Comparison of ENCODE assay signal across 1 cellular context in the genomic region with DNA sequence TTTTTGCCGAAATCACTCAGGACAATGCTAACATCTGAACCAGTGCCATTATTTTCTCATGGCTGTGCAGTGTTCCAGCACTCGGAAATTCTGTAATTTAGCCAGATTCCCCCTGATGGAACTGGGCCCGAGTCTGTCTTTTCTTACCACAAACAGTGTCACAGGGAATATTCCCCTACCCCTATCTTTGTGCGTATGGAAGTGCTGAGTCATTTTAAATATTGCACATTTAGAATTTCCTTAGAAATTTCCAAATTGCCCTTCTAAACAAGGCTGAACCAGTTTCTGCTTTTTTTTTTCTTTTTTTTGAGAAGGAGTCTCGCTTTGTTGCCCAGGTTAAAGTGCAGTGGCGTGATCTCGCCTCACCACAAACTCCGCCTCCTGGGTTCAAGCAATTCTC.
TF ChIP-seq lines count a peak whose summit lies in the region.

No MANE protein-coding gene starts in this region.

TF ChIP-seq in GM23338, 12 proteins besides CTCF, POLR2A, EP300 and RAD21 (continued from another document):
- TF ChIP-seq, protein P1, sequence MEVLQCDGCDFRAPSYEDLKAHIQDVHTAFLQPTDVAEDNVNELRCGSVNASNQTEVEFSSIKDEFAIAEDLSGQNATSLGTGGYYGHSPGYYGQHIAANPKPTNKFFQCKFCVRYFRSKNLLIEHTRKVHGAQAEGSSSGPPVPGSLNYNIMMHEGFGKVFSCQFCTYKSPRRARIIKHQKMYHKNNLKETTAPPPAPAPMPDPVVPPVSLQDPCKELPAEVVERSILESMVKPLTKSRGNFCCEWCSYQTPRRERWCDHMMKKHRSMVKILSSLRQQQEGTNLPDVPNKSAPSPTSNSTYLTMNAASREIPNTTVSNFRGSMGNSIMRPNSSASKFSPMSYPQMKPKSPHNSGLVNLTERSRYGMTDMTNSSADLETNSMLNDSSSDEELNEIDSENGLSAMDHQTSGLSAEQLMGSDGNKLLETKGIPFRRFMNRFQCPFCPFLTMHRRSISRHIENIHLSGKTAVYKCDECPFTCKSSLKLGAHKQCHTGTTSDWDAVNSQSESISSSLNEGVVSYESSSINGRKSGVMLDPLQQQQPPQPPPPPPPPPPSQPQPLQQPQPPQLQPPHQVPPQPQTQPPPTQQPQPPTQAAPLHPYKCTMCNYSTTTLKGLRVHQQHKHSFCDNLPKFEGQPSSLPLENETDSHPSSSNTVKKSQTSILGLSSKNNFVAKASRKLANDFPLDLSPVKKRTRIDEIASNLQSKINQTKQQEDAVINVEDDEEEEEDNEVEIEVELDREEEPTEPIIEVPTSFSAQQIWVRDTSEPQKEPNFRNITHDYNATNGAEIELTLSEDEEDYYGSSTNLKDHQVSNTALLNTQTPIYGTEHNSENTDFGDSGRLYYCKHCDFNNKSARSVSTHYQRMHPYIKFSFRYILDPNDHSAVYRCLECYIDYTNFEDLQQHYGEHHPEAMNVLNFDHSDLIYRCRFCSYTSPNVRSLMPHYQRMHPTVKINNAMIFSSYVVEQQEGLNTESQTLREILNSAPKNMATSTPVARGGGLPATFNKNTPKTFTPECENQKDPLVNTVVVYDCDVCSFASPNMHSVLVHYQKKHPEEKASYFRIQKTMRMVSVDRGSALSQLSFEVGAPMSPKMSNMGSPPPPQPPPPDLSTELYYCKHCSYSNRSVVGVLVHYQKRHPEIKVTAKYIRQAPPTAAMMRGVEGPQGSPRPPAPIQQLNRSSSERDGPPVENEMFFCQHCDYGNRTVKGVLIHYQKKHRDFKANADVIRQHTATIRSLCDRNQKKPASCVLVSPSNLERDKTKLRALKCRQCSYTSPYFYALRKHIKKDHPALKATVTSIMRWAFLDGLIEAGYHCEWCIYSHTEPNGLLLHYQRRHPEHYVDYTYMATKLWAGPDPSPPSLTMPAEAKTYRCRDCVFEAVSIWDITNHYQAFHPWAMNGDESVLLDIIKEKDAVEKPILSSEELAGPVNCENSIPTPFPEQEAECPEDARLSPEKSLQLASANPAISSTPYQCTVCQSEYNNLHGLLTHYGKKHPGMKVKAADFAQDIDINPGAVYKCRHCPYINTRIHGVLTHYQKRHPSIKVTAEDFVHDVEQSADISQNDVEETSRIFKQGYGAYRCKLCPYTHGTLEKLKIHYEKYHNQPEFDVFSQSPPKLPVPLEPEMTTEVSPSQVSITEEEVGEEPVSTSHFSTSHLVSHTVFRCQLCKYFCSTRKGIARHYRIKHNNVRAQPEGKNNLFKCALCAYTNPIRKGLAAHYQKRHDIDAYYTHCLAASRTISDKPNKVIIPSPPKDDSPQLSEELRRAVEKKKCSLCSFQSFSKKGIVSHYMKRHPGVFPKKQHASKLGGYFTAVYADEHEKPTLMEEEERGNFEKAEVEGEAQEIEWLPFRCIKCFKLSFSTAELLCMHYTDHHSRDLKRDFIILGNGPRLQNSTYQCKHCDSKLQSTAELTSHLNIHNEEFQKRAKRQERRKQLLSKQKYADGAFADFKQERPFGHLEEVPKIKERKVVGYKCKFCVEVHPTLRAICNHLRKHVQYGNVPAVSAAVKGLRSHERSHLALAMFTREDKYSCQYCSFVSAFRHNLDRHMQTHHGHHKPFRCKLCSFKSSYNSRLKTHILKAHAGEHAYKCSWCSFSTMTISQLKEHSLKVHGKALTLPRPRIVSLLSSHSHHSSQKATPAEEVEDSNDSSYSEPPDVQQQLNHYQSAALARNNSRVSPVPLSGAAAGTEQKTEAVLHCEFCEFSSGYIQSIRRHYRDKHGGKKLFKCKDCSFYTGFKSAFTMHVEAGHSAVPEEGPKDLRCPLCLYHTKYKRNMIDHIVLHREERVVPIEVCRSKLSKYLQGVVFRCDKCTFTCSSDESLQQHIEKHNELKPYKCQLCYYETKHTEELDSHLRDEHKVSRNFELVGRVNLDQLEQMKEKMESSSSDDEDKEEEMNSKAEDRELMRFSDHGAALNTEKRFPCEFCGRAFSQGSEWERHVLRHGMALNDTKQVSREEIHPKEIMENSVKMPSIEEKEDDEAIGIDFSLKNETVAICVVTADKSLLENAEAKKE (CRISPR knock-in tag; IDR thresholded peaks at IDR 0.05), result no peak
- no peak for TF ChIP-seq POLR2AphosphoS5 (IDR thresholded peaks at IDR 0.05; ENCODE audit: low read depth)
- TF ChIP-seq CREB1 (CRISPR knock-in tag; IDR thresholded peaks at IDR 0.05; ENCODE audit: low read depth), result no peak
- TF ChIP-seq ZNF114 (CRISPR knock-in tag; IDR thresholded peaks at IDR 0.05), result no peak
